ENCODE assay signal across 37 cellular contexts in the genomic region with DNA sequence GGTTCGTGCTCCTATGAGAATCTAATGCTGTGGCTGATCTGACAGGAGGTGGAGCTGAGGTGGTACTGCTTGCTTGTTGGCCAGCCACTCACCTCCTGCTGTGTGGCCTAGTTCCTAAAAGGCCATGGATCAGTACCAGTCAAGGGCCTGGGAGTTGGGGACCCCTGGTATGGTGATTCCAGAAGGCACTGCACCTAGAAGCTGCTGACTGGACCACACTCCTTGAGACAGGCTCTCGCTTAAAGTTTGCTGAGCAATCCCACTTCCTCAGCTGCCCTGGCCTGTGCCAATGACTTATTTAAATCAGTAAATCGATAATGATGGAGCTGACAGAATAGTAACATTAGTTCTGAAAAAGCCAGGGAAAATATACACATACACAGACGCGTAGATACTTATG.
"Had no signal": no experiment of that assay in that cellular context is flagged by ENCODE, and none has a peak within 500 bp of the region (broad histone marks: within the 10 kb centered on the region; RNA-seq: fewer than 3 reads in every experiment).

No MANE protein-coding gene starts in this region.

- DNase-seq: activated CD4-positive, alpha-beta memory T cell treated with anti-CD3 and anti-CD28 coated beads, Interleukin-2, amount 10 ng/mL, durations not matched to agents 7 days and 5 days; activated CD4-positive, alpha-beta T cell treated with anti-CD3 and anti-CD28 coated beads for 1 hour; activated CD4-positive, alpha-beta T cell treated with anti-CD3 and anti-CD28 coated beads for 48 hours; activated CD4-positive, CD25-positive, alpha-beta regulatory T cell; activated CD8-positive, alpha-beta memory T cell treated with anti-CD3 and anti-CD28 coated beads for 24 hours; activated CD8-positive, alpha-beta memory T cell treated with anti-CD3 and anti-CD28 coated beads, Interleukin-2, amount 10 ng/mL, durations not matched to agents 7 days and 5 days; activated CD8-positive, alpha-beta memory T cell treated with anti-CD3 and anti-CD28 coated beads, Interleukin-2, amount 50 U/mL, for 48 hours; activated gamma-delta T cell; activated naive CD4-positive, alpha-beta T cell treated with Interleukin-2 at 50 U/mL for 16 hours; activated naive CD8-positive, alpha-beta T cell treated with anti-CD3 and anti-CD28 coated beads, Interleukin-2, amount 10 ng/mL, durations not matched to agents 7 days and 5 days; activated T-cell treated with anti-CD3 and anti-CD28 coated beads, Interleukin-2, amount 50 U/mL, for 72 hours; adrenal gland; anterior cingulate cortex; caudate nucleus; cerebellar nuclear complex; MM.1S; MV-4-11; NCI-H1092; NCI-H1436 treated with DMSO at 0.1 percent for 48 hours; NCI-H1694 treated with DMSO at 0.1 percent for 48 hours; NCI-H2029; NCI-H345; NCI-H524 treated with DMSO at 0.1 percent for 48 hours; NK-92 treated with Interleukin-12 subunit alpha and Interleukin-12 subunit beta, amount 100 ng/mL, for 24 hours; Peyer's patch; SIG-M5; T-cell; T-helper 17 cell; WERI-Rb-1 had no signal

- H3K4me3 Mint-ChIP-seq: activated CD4-positive, alpha-beta memory T cell treated with anti-CD3 and anti-CD28 coated beads, Interleukin-2, amount 10 ng/mL, durations not matched to agents 7 days and 5 days; activated CD8-positive, alpha-beta memory T cell treated with anti-CD3 and anti-CD28 coated beads, Interleukin-2, amount 10 ng/mL, durations not matched to agents 7 days and 5 days; activated naive CD4-positive, alpha-beta T cell treated with anti-CD3 and anti-CD28 coated beads, Interleukin-2, amount 50 U/mL, for 24 hours; activated naive CD8-positive, alpha-beta T cell treated with anti-CD3 and anti-CD28 coated beads, Interleukin-2, amount 10 ng/mL, durations not matched to agents 7 days and 5 days; activated T-cell treated with anti-CD3 and anti-CD28 coated beads, Interleukin-2, amount 50 U/mL, for 72 hours; brain; T-cell; T-helper 17 cell had no signal

- H3K4me1 ChIP-seq: adrenal gland, Peyer's patch had no signal

- H3K9me3 ChIP-seq: adrenal gland, Peyer's patch had no signal

- H3K9me3 Mint-ChIP-seq: activated naive CD4-positive, alpha-beta T cell treated with anti-CD3 and anti-CD28 coated beads, Interleukin-2, amount 50 U/mL, for 24 hours; activated naive CD8-positive, alpha-beta T cell treated with anti-CD3 and anti-CD28 coated beads, Interleukin-2, amount 10 ng/mL, durations not matched to agents 7 days and 5 days; activated T-cell treated with anti-CD3 and anti-CD28 coated beads, Interleukin-2, amount 50 U/mL, for 72 hours; activated T-helper 2 cell treated with anti-CD3 and anti-CD28 coated beads, Interferon-gamma antibody, Interleukin-2, Interleukin-4, amounts not matched to agents 10 μg/mL and 5 μg/mL and 100 μg/mL, durations not matched to agents 14 hours and 24 hours and 36 hours; T-cell had no signal

- H3K4me1 Mint-ChIP-seq: activated naive CD4-positive, alpha-beta T cell treated with anti-CD3 and anti-CD28 coated beads, Interleukin-2, amount 50 U/mL, for 24 hours had no signal

- H3K27me3 Mint-ChIP-seq: activated CD4-positive, alpha-beta memory T cell treated with anti-CD3 and anti-CD28 coated beads, Interleukin-2, amount 10 ng/mL, durations not matched to agents 7 days and 5 days; activated CD8-positive, alpha-beta memory T cell treated with anti-CD3 and anti-CD28 coated beads, Interleukin-2, amount 10 ng/mL, durations not matched to agents 7 days and 5 days; activated naive CD4-positive, alpha-beta T cell treated with anti-CD3 and anti-CD28 coated beads, Interleukin-2, amount 50 U/mL, for 24 hours; T-cell had no signal

- FAIRE-seq: bronchial epithelial cell had no signal

- H3K27ac Mint-ChIP-seq: activated CD4-positive, alpha-beta memory T cell treated with anti-CD3 and anti-CD28 coated beads, Interleukin-2, amount 10 ng/mL, durations not matched to agents 7 days and 5 days; activated CD8-positive, alpha-beta memory T cell treated with anti-CD3 and anti-CD28 coated beads, Interleukin-2, amount 10 ng/mL, durations not matched to agents 7 days and 5 days; activated naive CD4-positive, alpha-beta T cell treated with anti-CD3 and anti-CD28 coated beads, Interleukin-2, amount 50 U/mL, for 24 hours; activated naive CD8-positive, alpha-beta T cell treated with anti-CD3 and anti-CD28 coated beads, Interleukin-2, amount 10 ng/mL, durations not matched to agents 7 days and 5 days; activated T-cell treated with anti-CD3 and anti-CD28 coated beads, Interleukin-2, amount 50 U/mL, for 72 hours; activated T-helper 2 cell treated with anti-CD3 and anti-CD28 coated beads, Interferon-gamma antibody, Interleukin-2, Interleukin-4, amounts not matched to agents 10 μg/mL and 5 μg/mL and 100 μg/mL, durations not matched to agents 14 hours and 24 hours and 36 hours; brain; T-cell; T-helper 17 cell had no signal

- H3K36me3 Mint-ChIP-seq: activated naive CD4-positive, alpha-beta T cell treated with anti-CD3 and anti-CD28 coated beads, Interleukin-2, amount 50 U/mL, for 24 hours; activated naive CD8-positive, alpha-beta T cell treated with anti-CD3 and anti-CD28 coated beads, Interleukin-2, amount 10 ng/mL, durations not matched to agents 7 days and 5 days; brain; T-cell had no signal

- H3K27ac ChIP-seq: adrenal gland, Peyer's patch, RWPE1, WERI-Rb-1 had no signal

- H3K36me3 ChIP-seq: adrenal gland, Peyer's patch, WERI-Rb-1 had no signal

- H3K27me3 ChIP-seq: adrenal gland, Peyer's patch had no signal

- ATAC-seq: activated CD8-positive, alpha-beta memory T cell treated with anti-CD3 and anti-CD28 coated beads, Interleukin-2, amount 10 ng/mL, durations not matched to agents 7 days and 5 days; activated T-cell treated with anti-CD3 and anti-CD28 coated beads, Interleukin-2, amount 50 U/mL, for 72 hours; PC-3; Right ventricle myocardium inferior; SK-N-SH treated with all-trans-retinoic acid at 6 μM for 48 hours; T-cell; T-helper 17 cell had no signal

- H3K4me3 ChIP-seq: adrenal gland, Peyer's patch had no signal
